ENCODE assay signal across 8 cellular contexts in genomic region chrX:155458477-155458876, GRCh38. TPM values are rescaled to one million over a fixed set of nuclear protein-coding genes. Genes with fewer than 3 reads are reported as not detected.
DNase-seq lines count a peak whose midpoint lies in the region; ATAC-seq and TF ChIP-seq lines count a peak whose summit lies in the region.
"Not testable (repeated sequence)": the region's sequence is repeated elsewhere in the genome, so short reads cannot be mapped to it uniquely, and the experiment has no call there.

Gene F8A3, minus strand, starts transcription at chrX:155458620. Its CDS starts 20 bp downstream, at chrX:155458600.

- not testable (repeated sequence) for H4K20me1 ChIP-seq in PC-9 (ENCODE audit: insufficient read depth)

- H3K4me2 ChIP-seq in PC-9, result not testable (repeated sequence)

- TF ChIP-seq CTCF in PC-9 (conservative IDR thresholded peaks at IDR 0.05); lower lobe of right lung (IDR thresholded peaks at IDR 0.05); thoracic aorta (IDR thresholded peaks at IDR 0.05): not testable (repeated sequence)

- not testable (repeated sequence) for DNase-seq in PC-9; activated naive CD4-positive, alpha-beta T cell treated with anti-CD3 and anti-CD28 coated beads, Interleukin-2, amount 50 U/mL, for 72 hours (ENCODE audit: low spot score in 2 of 2); lower lobe of right lung; thoracic aorta (ENCODE audit: low spot score)

- H2AFZ ChIP-seq in PC-9, result not testable (repeated sequence)

- H3K27me3 ChIP-seq in PC-9 (ENCODE audit: insufficient read depth, low read depth); lower lobe of right lung (ENCODE audit: low read depth); thoracic aorta (replicated peaks; ENCODE audit: insufficient read depth): not testable (repeated sequence)

- H3F3A ChIP-seq in PC-9 (ENCODE audit: insufficient read depth, low read depth), result not testable (repeated sequence)

- CTCF ChIA-PET in PC-9 (lab: Charles Lee), result not testable (repeated sequence)

- not testable (repeated sequence) for H3K79me2 ChIP-seq in PC-9 (ENCODE audit: low read depth)

- H3K4me1 ChIP-seq in PC-9 (replicated peaks; ENCODE audit: insufficient read depth); lower lobe of right lung; thoracic aorta (ENCODE audit: control insufficient read depth in 1 of 2, low read depth in 2 of 2): not testable (repeated sequence)

- H3K4me3 ChIP-seq in PC-9, lower lobe of right lung, thoracic aorta: not testable (repeated sequence)

- not testable (repeated sequence) for H3K9me3 ChIP-seq in PC-9 (ENCODE audit: insufficient read depth, low read depth); lower lobe of right lung; thoracic aorta

- H3K9me2 ChIP-seq in PC-9 (ENCODE audit: insufficient read depth), result not testable (repeated sequence)

- intact Hi-C loops in PC-9 (cut with micrococcal nuclease; ENCODE audit: unreplicated experiment); lower lobe of right lung (cut with DNase I): not testable (repeated sequence)

- not testable (repeated sequence) for H3K36me3 Mint-ChIP-seq in activated naive CD4-positive, alpha-beta T cell treated with anti-CD3 and anti-CD28 coated beads, Interleukin-2, amount 50 U/mL, for 72 hours

- H3K36me3 ChIP-seq in PC-9 (ENCODE audit: low read depth); lower lobe of right lung; thoracic aorta: not testable (repeated sequence)

- POLR2A ChIA-PET in PC-9 (lab: Charles Lee; ENCODE audit: unreplicated experiment), result not testable (repeated sequence)

- H3K27ac ChIP-seq in PC-9, lower lobe of right lung, thoracic aorta: not testable (repeated sequence)

- H3K27ac Mint-ChIP-seq in activated naive CD4-positive, alpha-beta T cell treated with anti-CD3 and anti-CD28 coated beads, Interleukin-2, amount 50 U/mL, for 72 hours, result not testable (repeated sequence)

- ATAC-seq in GM18867 (IDR thresholded peaks at IDR 0.05; ENCODE audit: unreplicated experiment) (peak; percentile 82), GM21381 (IDR thresholded peaks at IDR 0.05; ENCODE audit: unreplicated experiment) (peak; percentile 76), HG02759 (IDR thresholded peaks at IDR 0.05; ENCODE audit: unreplicated experiment) (peak; percentile 88), HG03139 (IDR thresholded peaks at IDR 0.05; ENCODE audit: unreplicated experiment) (peak; percentile 76), lower lobe of right lung (peak; percentile 92 to 94), thoracic aorta (ENCODE audit: insufficient number of reproducible peaks, low FRiP score, low read depth) (peak; percentile 28)
- ATAC-seq in activated naive CD4-positive, alpha-beta T cell treated with anti-CD3 and anti-CD28 coated beads, Interleukin-2, amount 50 U/mL, for 72 hours, result peak; percentile 67 to 84

- not testable (repeated sequence) for H3K9me3 Mint-ChIP-seq in activated naive CD4-positive, alpha-beta T cell treated with anti-CD3 and anti-CD28 coated beads, Interleukin-2, amount 50 U/mL, for 72 hours

- BruUV-seq in PC-9 (replicated peaks; lab: Mats Ljungman, UMichigan), result not testable (repeated sequence)

RNA-seq across cellular contexts. Expression of gene F8A3, which starts in this region (rescaled TPM):
- total RNA-seq in PC-9 (2021) (19.0 and 28.3 TPM in 2 replicates), lower lobe of right lung (not detected), thoracic aorta (10 to 100 TPM; 13.5 to 34.4 TPM)
- total RNA-seq in activated naive CD4-positive, alpha-beta T cell treated with anti-CD3 and anti-CD28 coated beads, Interleukin-2, amount 50 U/mL, for 72 hours, result 10 to 100 TPM in 1 of 2 donors, 1 to 10 TPM in 1; 9.7 to 20.8 TPM

Comparison
In these comparisons a context has a peak if more than half of its experiments do, and no peak if none do; other contexts are left out.
1. RNA of gene F8A3 (total RNA-seq): 13.5 to 34.4 TPM in thoracic aorta, 9.7 to 20.8 TPM in activated naive CD4-positive, alpha-beta T cell treated with anti-CD3 and anti-CD28 coated beads, Interleukin-2, amount 50 U/mL, for 72 hours and 19.0 to 28.3 TPM in PC-9; not detected in lower lobe of right lung (single experiment); every median in the first group is over 10 times any median in the second.
2. Peak in ATAC-seq in lower lobe of right lung; RNA of the gene not detected or under 1 TPM.
3. ATAC-seq: peak in every context shown above with its lines; median percentile 93 in lower lobe of right lung; 88 in HG02759; 82 in GM18867; 76 in GM21381; 76 in HG03139; 76 in activated naive CD4-positive, alpha-beta T cell treated with anti-CD3 and anti-CD28 coated beads, Interleukin-2, amount 50 U/mL, for 72 hours; 28 in thoracic aorta.